In genomic region chr15:52256366-52256765, GRCh38 we compare ENCODE assay signal across 7 cellular contexts. TPM values are rescaled to one million over a fixed set of nuclear protein-coding genes. Genes with fewer than 3 reads are reported as not detected.
A peak's percentile ranks its signal among the peaks of the same experiment; 100 is the strongest.
DNase-seq lines count a peak whose midpoint lies in the region; TF ChIP-seq lines count a peak whose summit lies in the region.

No MANE protein-coding gene starts in this region.

- peak overlapping the region; percentile 77 for H3K4me3 Mint-ChIP-seq in activated naive CD4-positive, alpha-beta T cell treated with anti-CD3 and anti-CD28 coated beads, Interleukin-2, amount 50 U/mL, for 24 hours
- H3K4me3 Mint-ChIP-seq in progenitor cell of endocrine pancreas (ENCODE audit: low read depth) = no peak overlapping the region

- TF ChIP-seq CTCF in GM12875 (IDR thresholded peaks at IDR 0.05; ENCODE audit: borderline replicate concordance, insufficient read depth, low read depth, low read length) (peak; percentile 61), progenitor cell of endocrine pancreas (IDR thresholded peaks at IDR 0.05; ENCODE audit: unreplicated experiment) (peak; percentile 73)

- peak; percentile 76 to 81 for DNase-seq in Kasumi-1 (lab: John Stamatoyannopoulos, UW)
- DNase-seq in SKM-1 (lab: John Stamatoyannopoulos, UW; ENCODE audit: unreplicated experiment) = peak; percentile 65
- DNase-seq in glomerular endothelial cell (ENCODE audit: extremely low read depth, low read depth, low spot score) = peak; percentile 70
- peak; percentile 62 for DNase-seq in progenitor cell of endocrine pancreas (ENCODE audit: low spot score, unreplicated experiment)
- peak; percentile 75 for DNase-seq in ureter (ENCODE audit: low spot score)

- no peak overlapping the region for H3K4me3 ChIP-seq in GM12875 (ENCODE audit: low read depth, low read length)

- no peaks in the 10 kb centered on the region for H3K27me3 Mint-ChIP-seq in activated naive CD4-positive, alpha-beta T cell treated with anti-CD3 and anti-CD28 coated beads, Interleukin-2, amount 50 U/mL, for 24 hours
- no peaks in the 10 kb centered on the region for H3K27me3 Mint-ChIP-seq in progenitor cell of endocrine pancreas

- peak overlapping the region; percentile 77 for H3K27ac Mint-ChIP-seq in activated naive CD4-positive, alpha-beta T cell treated with anti-CD3 and anti-CD28 coated beads, Interleukin-2, amount 50 U/mL, for 24 hours
- H3K27ac Mint-ChIP-seq in progenitor cell of endocrine pancreas = peak overlapping the region; percentile 64

- H3K36me3 Mint-ChIP-seq in activated naive CD4-positive, alpha-beta T cell treated with anti-CD3 and anti-CD28 coated beads, Interleukin-2, amount 50 U/mL, for 24 hours = no peaks in the 10 kb centered on the region
- peaks cover 23% of the 10 kb centered on the region for H3K36me3 Mint-ChIP-seq in progenitor cell of endocrine pancreas (ENCODE audit: insufficient read depth)

- H3K4me1 Mint-ChIP-seq in activated naive CD4-positive, alpha-beta T cell treated with anti-CD3 and anti-CD28 coated beads, Interleukin-2, amount 50 U/mL, for 24 hours = peaks cover 18% of the 10 kb centered on the region
- peaks cover 12% of the 10 kb centered on the region for H3K4me1 Mint-ChIP-seq in progenitor cell of endocrine pancreas (ENCODE audit: low read depth)

- no peaks in the 10 kb centered on the region for H3K9me3 Mint-ChIP-seq in activated naive CD4-positive, alpha-beta T cell treated with anti-CD3 and anti-CD28 coated beads, Interleukin-2, amount 50 U/mL, for 24 hours
- H3K9me3 Mint-ChIP-seq in progenitor cell of endocrine pancreas (ENCODE audit: low read depth) = no peaks in the 10 kb centered on the region

RNA-seq across cellular contexts. Expression of gene MYO5C, which starts 39.2 kb away (rescaled TPM):
- 26.8 and 33.4 TPM in 2 replicates for total RNA-seq in glomerular endothelial cell
- total RNA-seq in progenitor cell of endocrine pancreas = 63.9 and 65.6 TPM in 2 replicates
- total RNA-seq in ureter = 56.3 TPM
